In genomic region chr15:41935566-41936020, GRCh38 we compare ENCODE assay signal across 10 cellular contexts. TPM values are rescaled to one million over a fixed set of nuclear protein-coding genes. Genes with fewer than 3 reads are reported as not detected.
DNase-seq lines count a peak whose midpoint lies in the region; ATAC-seq and TF ChIP-seq lines count a peak whose summit lies in the region.
"Had no signal": no experiment of that assay in that cellular context is flagged by ENCODE, and none has a peak within 500 bp of the region (broad histone marks: within the 10 kb centered on the region; RNA-seq: fewer than 3 reads in every experiment).

No MANE protein-coding gene starts in this region.

- H3K27me3 ChIP-seq in DOHH2 (ENCODE audit: control insufficient read depth, low read length): no peaks in the 10 kb centered on the region
- H3K27me3 ChIP-seq in parathyroid adenoma (ENCODE audit: control insufficient read depth, insufficient read depth, low read length): no peaks in the 10 kb centered on the region

- H3K4me3 ChIP-seq in DOHH2 (ENCODE audit: low read length) (no peak overlapping the region), parathyroid adenoma (ENCODE audit: low read depth, low read length) (no peak overlapping the region), lower leg skin (ENCODE audit: low read depth, poor library complexity, severe bottlenecking) (no peak overlapping the region)

- intact Hi-C loops in lower leg skin (cut with DNase I; ENCODE audit: low total_unique reads): no loop called here

- peak overlapping the region; percentile 81 for H3K4me3 Mint-ChIP-seq in activated naive CD4-positive, alpha-beta T cell treated with anti-CD3 and anti-CD28 coated beads, Interleukin-2, amount 50 U/mL, for 24 hours

- H3K4me1 ChIP-seq in DOHH2 (ENCODE audit: control insufficient read depth, low read length) (peaks cover 33% of the 10 kb centered on the region), parathyroid adenoma (no peaks in the 10 kb centered on the region)

- H3K27ac ChIP-seq in DOHH2 (ENCODE audit: low read depth, low read length) (no peak overlapping the region), parathyroid adenoma (peak overlapping the region; percentile 63)
- H3K27ac ChIP-seq: WERI-Rb-1 had no signal

- H2AFZ ChIP-seq in parathyroid adenoma: no peak overlapping the region

- no peaks in the 10 kb centered on the region for H3K27me3 Mint-ChIP-seq in activated naive CD4-positive, alpha-beta T cell treated with anti-CD3 and anti-CD28 coated beads, Interleukin-2, amount 50 U/mL, for 24 hours

- no peaks in the 10 kb centered on the region; the same call in 1 of the 2 replicates for H3K36me3 ChIP-seq in DOHH2 (ENCODE audit: control insufficient read depth, low read length)
- no peaks in the 10 kb centered on the region for H3K36me3 ChIP-seq in parathyroid adenoma (ENCODE audit: control insufficient read depth, insufficient read depth, low read length)
- H3K36me3 ChIP-seq: WERI-Rb-1 had no signal

- no peak for TF ChIP-seq POLR2A in lower leg skin (IDR thresholded peaks at IDR 0.05)

- no peaks in the 10 kb centered on the region for H4K20me1 ChIP-seq in DOHH2 (ENCODE audit: control insufficient read depth, insufficient read depth, low read depth, low read length)

- TF ChIP-seq CTCF in DOHH2 (IDR thresholded peaks at IDR 0.05; ENCODE audit: low read depth, low read length, poor library complexity, severe bottlenecking): no peak
- no peak for TF ChIP-seq CTCF in parathyroid adenoma (IDR thresholded peaks at IDR 0.05)
- no peak for TF ChIP-seq CTCF in lower leg skin (IDR thresholded peaks at IDR 0.05)

- H3K79me2 ChIP-seq in DOHH2 (ENCODE audit: control insufficient read depth, low read length) (no peaks in the 10 kb centered on the region), parathyroid adenoma (no peaks in the 10 kb centered on the region)

- H3K9me3 ChIP-seq in DOHH2 (ENCODE audit: control insufficient read depth, insufficient read depth, low read length) (no peaks in the 10 kb centered on the region), parathyroid adenoma (ENCODE audit: control insufficient read depth, low read length) (no peaks in the 10 kb centered on the region)

- DNase-seq in 8988T (no peak), lower leg skin (ENCODE audit: low spot score in 2 of 2) (no peak), HUDEP-2 (lab: John Stamatoyannopoulos, UW; ENCODE audit: unreplicated experiment in 76 of 76) (no peak), DMS79 (lab: John Stamatoyannopoulos, UW) (no peak)
- DNase-seq: NCI-H2029 treated with DMSO at 0.1 percent for 48 hours, WERI-Rb-1 had no signal

- 0 out of 2 replicates have a peak overlapping the region, but pooled peaks have one; percentile 42 for H3K4me2 ChIP-seq in DOHH2 (ENCODE audit: low read length)
- H3K4me2 ChIP-seq in parathyroid adenoma (ENCODE audit: low read length): no peak overlapping the region

- H3K9ac ChIP-seq in parathyroid adenoma: no peak overlapping the region

- peak; percentile 55 for ATAC-seq in HG02571 (IDR thresholded peaks at IDR 0.05; ENCODE audit: unreplicated experiment)

- H3K9me3 Mint-ChIP-seq in activated naive CD4-positive, alpha-beta T cell treated with anti-CD3 and anti-CD28 coated beads, Interleukin-2, amount 50 U/mL, for 24 hours: no peaks in the 10 kb centered on the region

- H3F3A ChIP-seq in DOHH2 (ENCODE audit: control insufficient read depth, insufficient read depth): peaks cover 2% of the 10 kb centered on the region; the same call in 1 of the 2 replicates

- no peaks in the 10 kb centered on the region for H3K9me2 ChIP-seq in DOHH2 (replicated peaks; ENCODE audit: control insufficient read depth, low read length)

- WGBS in lower leg skin, 2 donors: 57 to 68% methylated on average over 5 of the region's 5 CpGs

- peaks cover 10% of the 10 kb centered on the region for H3K36me3 Mint-ChIP-seq in activated naive CD4-positive, alpha-beta T cell treated with anti-CD3 and anti-CD28 coated beads, Interleukin-2, amount 50 U/mL, for 24 hours

- peaks cover 67% of the 10 kb centered on the region for H3K4me1 Mint-ChIP-seq in activated naive CD4-positive, alpha-beta T cell treated with anti-CD3 and anti-CD28 coated beads, Interleukin-2, amount 50 U/mL, for 24 hours

- H3K27ac Mint-ChIP-seq in activated naive CD4-positive, alpha-beta T cell treated with anti-CD3 and anti-CD28 coated beads, Interleukin-2, amount 50 U/mL, for 24 hours: peak overlapping the region; percentile 100

RNA-seq across cellular contexts. Expression of gene EHD4, which starts 36.8 kb away (rescaled TPM):
- 10 to 100 TPM; 19.6 to 27.3 (median 23.3) TPM for total RNA-seq in lower leg skin

RNA-seq across cellular contexts. Expression of gene SPTBN5, which starts 41.7 kb away (rescaled TPM):
- 1 to 10 TPM; 1.3 to 3.3 (median 2.0) TPM for total RNA-seq in lower leg skin
